ENCODE assay signal across 8 cellular contexts in the genomic region with DNA sequence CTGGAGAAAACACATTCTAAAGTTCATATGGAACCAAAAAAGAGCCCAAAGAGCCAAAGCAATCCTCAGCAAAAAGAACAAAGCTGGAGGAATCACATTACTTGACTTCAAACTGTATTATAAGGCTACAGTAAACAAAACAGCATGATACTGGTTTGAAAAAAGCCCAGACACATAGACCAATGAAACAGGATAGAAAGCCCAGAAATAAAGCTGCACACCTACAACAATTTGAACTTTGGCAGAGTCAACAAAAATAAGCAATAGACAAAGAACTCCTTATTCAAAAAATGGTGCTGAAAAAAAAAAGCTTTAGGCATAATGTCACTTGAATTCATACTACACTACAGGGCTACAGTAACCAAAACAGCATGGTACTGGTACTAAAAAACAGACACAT.
"Had no signal": no experiment of that assay in that cellular context is flagged by ENCODE, and none has a peak within 500 bp of the region (broad histone marks: within the 10 kb centered on the region; RNA-seq: fewer than 3 reads in every experiment).

No MANE protein-coding gene starts in this region.

- DNase-seq: GDM1, GF-D8 had no signal

- H3K4me3 ChIP-seq: GM12878 had no signal

- FAIRE-seq: G401.6, GM12878, GM12891, GM12892, GM18507, GM19239 had no signal

- ATAC-seq: GM12878 had no signal
